ENCODE assay signal across 1 cellular context in the genomic region with DNA sequence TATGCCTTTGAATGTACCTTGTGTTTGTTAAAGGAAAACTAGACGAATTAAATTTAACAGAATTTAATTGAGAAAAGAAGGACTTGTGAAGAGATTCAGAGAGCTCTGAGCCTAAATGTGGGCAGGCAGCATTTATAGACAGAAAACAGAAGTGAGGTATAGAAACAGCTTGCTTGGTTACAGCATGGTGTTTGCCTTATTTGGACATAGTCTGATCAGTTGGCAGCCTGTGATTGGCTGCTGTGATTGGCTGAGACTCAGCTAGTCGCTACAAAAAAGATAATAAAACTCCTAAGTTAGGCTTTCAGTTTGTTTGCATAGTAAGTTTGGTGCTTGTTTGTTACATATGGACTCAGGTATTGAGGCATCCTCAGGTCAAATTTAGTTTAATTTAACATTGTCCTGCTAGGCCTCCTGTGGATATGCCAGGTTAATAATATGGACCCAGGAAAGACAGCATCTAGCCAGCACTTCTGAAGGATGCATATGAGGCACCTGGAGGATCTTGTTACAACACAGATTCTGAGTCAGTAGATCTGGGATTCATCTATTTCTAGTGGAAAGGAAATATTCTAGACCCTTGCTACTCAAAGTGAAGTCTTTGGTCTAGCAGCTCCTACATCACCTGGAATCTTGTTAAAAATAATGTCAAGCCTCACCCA.
TF ChIP-seq lines count a peak whose summit lies in the region.

No MANE protein-coding gene starts in this region.

TF ChIP-seq in HepG2, 621 proteins besides CTCF, POLR2A, EP300 and RAD21 (continued from another document):
- TF ChIP-seq, protein P1, sequence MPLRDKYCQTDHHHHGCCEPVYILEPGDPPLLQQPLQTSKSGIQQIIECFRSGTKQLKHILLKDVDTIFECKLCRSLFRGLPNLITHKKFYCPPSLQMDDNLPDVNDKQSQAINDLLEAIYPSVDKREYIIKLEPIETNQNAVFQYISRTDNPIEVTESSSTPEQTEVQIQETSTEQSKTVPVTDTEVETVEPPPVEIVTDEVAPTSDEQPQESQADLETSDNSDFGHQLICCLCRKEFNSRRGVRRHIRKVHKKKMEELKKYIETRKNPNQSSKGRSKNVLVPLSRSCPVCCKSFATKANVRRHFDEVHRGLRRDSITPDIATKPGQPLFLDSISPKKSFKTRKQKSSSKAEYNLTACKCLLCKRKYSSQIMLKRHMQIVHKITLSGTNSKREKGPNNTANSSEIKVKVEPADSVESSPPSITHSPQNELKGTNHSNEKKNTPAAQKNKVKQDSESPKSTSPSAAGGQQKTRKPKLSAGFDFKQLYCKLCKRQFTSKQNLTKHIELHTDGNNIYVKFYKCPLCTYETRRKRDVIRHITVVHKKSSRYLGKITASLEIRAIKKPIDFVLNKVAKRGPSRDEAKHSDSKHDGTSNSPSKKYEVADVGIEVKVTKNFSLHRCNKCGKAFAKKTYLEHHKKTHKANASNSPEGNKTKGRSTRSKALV (CRISPR knock-in tag; IDR thresholded peaks at IDR 0.05): no peak
- no peak for TF ChIP-seq ZSCAN22 (CRISPR knock-in tag; IDR thresholded peaks at IDR 0.05)
- TF ChIP-seq CREB1 (IDR thresholded peaks at IDR 0.05): no peak
- no peak for TF ChIP-seq CREB1 (CRISPR knock-in tag; IDR thresholded peaks at IDR 0.05)
- no peak for TF ChIP-seq ZNF891 (CRISPR knock-in tag; IDR thresholded peaks at IDR 0.05)
- TF ChIP-seq, protein P2, sequence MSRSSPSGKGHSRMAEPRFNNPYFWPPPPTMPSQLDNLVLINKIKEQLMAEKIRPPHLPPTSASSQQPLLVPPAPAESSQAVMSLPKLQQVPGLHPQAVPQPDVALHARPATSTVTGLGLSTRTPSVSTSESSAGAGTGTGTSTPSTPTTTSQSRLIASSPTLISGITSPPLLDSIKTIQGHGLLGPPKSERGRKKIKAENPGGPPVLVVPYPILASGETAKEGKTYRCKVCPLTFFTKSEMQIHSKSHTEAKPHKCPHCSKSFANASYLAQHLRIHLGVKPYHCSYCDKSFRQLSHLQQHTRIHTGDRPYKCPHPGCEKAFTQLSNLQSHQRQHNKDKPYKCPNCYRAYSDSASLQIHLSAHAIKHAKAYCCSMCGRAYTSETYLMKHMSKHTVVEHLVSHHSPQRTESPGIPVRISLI (CRISPR knock-in tag; IDR thresholded peaks at IDR 0.05; ENCODE audit: borderline replicate concordance): no peak
- no peak for TF ChIP-seq RAD51 (IDR thresholded peaks at IDR 0.05; ENCODE audit: borderline replicate concordance)
- TF ChIP-seq BRCA1 (CRISPR knock-in tag; IDR thresholded peaks at IDR 0.05): no peak
- TF ChIP-seq SOX6 (IDR thresholded peaks at IDR 0.05): no peak
- TF ChIP-seq SOX6 (CRISPR knock-in tag; IDR thresholded peaks at IDR 0.05): no peak
- no peak for TF ChIP-seq FOXK1 (CRISPR knock-in tag; IDR thresholded peaks at IDR 0.05; ENCODE audit: borderline replicate concordance, low read depth)
- TF ChIP-seq NPAS2 (CRISPR knock-in tag; IDR thresholded peaks at IDR 0.05; ENCODE audit: borderline replicate concordance): no peak
